1 cellular context compared by ENCODE assay signal in genomic region chr1:21282020-21282419, GRCh38.
TF ChIP-seq lines count a peak whose summit lies in the region.

No MANE protein-coding gene starts in this region.

TF ChIP-seq in HepG2, 621 proteins besides CTCF, POLR2A, EP300 and RAD21:
- 0 out of 2 replicates have a peak, but pooled peaks have one; percentile 30 for TF ChIP-seq ZNF121 (CRISPR knock-in tag; IDR thresholded peaks at IDR 0.05)
